ENCODE assay signal across 33 cellular contexts in the genomic region with DNA sequence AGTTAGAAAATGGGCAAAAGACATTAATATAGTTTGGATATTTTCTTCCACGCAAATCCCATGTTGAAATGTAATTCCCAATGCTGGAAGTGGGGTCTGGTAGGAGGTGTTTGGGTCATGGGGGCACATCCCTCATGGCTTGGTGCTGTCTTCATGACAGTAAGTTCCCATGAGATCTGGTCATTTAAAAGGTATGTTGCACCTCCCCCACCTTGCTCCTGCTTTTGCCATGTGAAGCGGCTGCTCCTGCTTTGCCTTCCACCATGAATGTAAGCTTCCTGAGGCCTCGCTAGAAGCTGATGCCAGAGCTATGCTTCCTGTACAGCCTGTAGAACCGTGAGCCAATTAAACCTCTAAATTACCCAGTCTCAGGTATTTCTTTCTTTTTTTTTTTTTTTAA.
"Had no signal": no experiment of that assay in that cellular context is flagged by ENCODE, and none has a peak within 500 bp of the region (broad histone marks: within the 10 kb centered on the region; RNA-seq: fewer than 3 reads in every experiment).

No MANE protein-coding gene starts in this region.

- FAIRE-seq: astrocyte, bronchial epithelial cell had no signal

- DNase-seq: activated effector memory CD4-positive, alpha-beta T cell treated with anti-CD3 and anti-CD28 coated beads, Interleukin-2, amount 50 U/mL, for 16 hours; activated effector memory CD4-positive, alpha-beta T cell treated with Interleukin-2 at 50 U/mL for 16 hours; activated gamma-delta T cell; activated gamma-delta T cell treated with Interleukin-2 at 50 U/mL for 16 hours; activated naive CD4-positive, alpha-beta T cell; activated naive CD4-positive, alpha-beta T cell treated with anti-CD3 and anti-CD28 coated beads for 36 hours; activated naive CD4-positive, alpha-beta T cell treated with anti-CD3 and anti-CD28 coated beads, Interleukin-2, amount 10 ng/mL, durations not matched to agents 7 days and 5 days; activated naive CD4-positive, alpha-beta T cell treated with anti-CD3 and anti-CD28 coated beads, Interleukin-2, amount 50 U/mL, for 16 hours; activated naive CD4-positive, alpha-beta T cell treated with Interleukin-2 at 50 U/mL for 16 hours; activated naive CD8-positive, alpha-beta T cell treated with anti-CD3 and anti-CD28 coated beads for 36 hours; activated naive CD8-positive, alpha-beta T cell treated with anti-CD3 and anti-CD28 coated beads, Interleukin-2, amount 10 ng/mL, durations not matched to agents 7 days and 5 days; activated naive CD8-positive, alpha-beta T cell treated with anti-CD3 and anti-CD28 coated beads, Interleukin-2, amount 50 U/mL, for 24 hours; activated T-cell treated with anti-CD3 and anti-CD28 coated beads, Interleukin-2, amount 50 U/mL, for 1 hour; activated T-cell treated with anti-CD3 and anti-CD28 coated beads, Interleukin-2, amount 50 U/mL, for 24 hours; activated T-cell treated with anti-CD3 and anti-CD28 coated beads, Interleukin-2, amount 50 U/mL, for 4 hours; activated T-cell treated with anti-CD3 and anti-CD28 coated beads, Interleukin-2, amount 50 U/mL, for 48 hours; activated T-cell treated with anti-CD3 and anti-CD28 coated beads, Interleukin-2, amount 50 U/mL, for 72 hours; amniotic stem cell; amygdala; anterior cingulate cortex; aorta; body of pancreas; brain microvascular endothelial cell; caudate nucleus; central memory CD4-positive, alpha-beta T cell; cerebellar nuclear complex had no signal

- H3K4me3 ChIP-seq: ascending aorta, body of pancreas, breast epithelium, cardiac muscle cell had no signal

- H3K36me3 ChIP-seq: ascending aorta, brain microvascular endothelial cell, breast epithelium, cardiac muscle cell had no signal

- ATAC-seq: activated naive CD4-positive, alpha-beta T cell treated with anti-CD3 and anti-CD28 coated beads, Interleukin-2, amount 50 U/mL, for 72 hours; activated naive CD8-positive, alpha-beta T cell treated with anti-CD3 and anti-CD28 coated beads, Interleukin-2, amount 50 U/mL, for 24 hours; activated T-cell treated with anti-CD3 and anti-CD28 coated beads, Interleukin-2, amount 50 U/mL, for 4 hours; activated T-cell treated with anti-CD3 and anti-CD28 coated beads, Interleukin-2, amount 50 U/mL, for 72 hours; activated T-helper 17 cell treated with anti-CD3 and anti-CD28 coated beads, Interleukin-2, amount 50 U/mL, for 72 hours; body of pancreas had no signal

- H3K27me3 ChIP-seq: ascending aorta, body of pancreas, brain microvascular endothelial cell, breast epithelium, cardiac muscle cell had no signal

- H3K4me1 ChIP-seq: ascending aorta, body of pancreas, breast epithelium had no signal

- H3K27ac ChIP-seq: ascending aorta, body of pancreas, brain microvascular endothelial cell, breast epithelium, cardiac muscle cell had no signal

- H3K9me3 ChIP-seq: ascending aorta, body of pancreas, breast epithelium had no signal
